Comparison of ENCODE assay signal across 7 cellular contexts in the genomic region with DNA sequence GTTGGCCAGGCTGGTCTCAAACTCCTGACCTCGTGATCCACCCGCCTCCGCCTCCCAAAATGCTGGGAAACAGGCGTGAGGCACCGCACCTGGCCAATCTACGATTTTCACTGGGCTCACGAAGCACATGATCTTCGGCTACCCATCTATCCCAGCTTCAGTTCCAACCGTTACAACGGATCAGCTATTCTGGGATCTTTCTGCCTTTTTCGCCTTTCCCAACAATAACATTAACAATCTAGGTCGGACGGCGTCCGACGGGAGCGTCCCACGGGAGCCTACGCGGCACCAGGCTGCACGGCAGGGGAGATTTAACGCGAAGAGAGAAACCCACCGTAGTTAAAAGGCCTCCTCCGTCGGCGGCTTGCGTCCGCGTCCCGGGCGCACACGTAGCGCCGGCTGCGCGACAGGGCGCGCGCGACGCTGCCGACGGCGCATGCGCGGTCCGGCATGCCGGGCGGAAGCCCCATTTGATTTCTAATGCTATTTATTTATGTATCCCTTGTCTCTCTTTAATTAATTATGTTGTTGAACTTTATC.
DNase-seq lines count a peak whose midpoint lies in the region; ATAC-seq and TF ChIP-seq lines count a peak whose summit lies in the region.

MSL3B (minus strand) TSS at position 394 of the 540 bp plus-strand sequence.

- H3K27ac ChIP-seq in HL-60 (replicated peaks), result no peak within 1 kb of the TSS

- H3K36me3 Mint-ChIP-seq in T-cell, result peaks cover 5% of the 10 kb centered on the region

- CTCF ChIA-PET in T-cell (lab: Charles Lee), result interaction anchor here in 1 of 2 donors (1.3 kb wide), 1 partner anchor 11 kb away, joined by 4 read pairs; no protein-coding TSS in a partner anchor

- peak within 1 kb of the TSS; percentile 44 for H3K4me3 ChIP-seq in HL-60 (replicated peaks; ENCODE audit: insufficient read depth, low read length)
- H3K4me3 ChIP-seq in astrocyte of the cerebellum (ENCODE audit: low read depth, low read length), result peak within 1 kb of the TSS; percentile 53
- H3K4me3 ChIP-seq in iPS-18c (ENCODE audit: insufficient read depth, low read depth, low read length), result peak within 1 kb of the TSS; percentile 55

- H3K27me3 Mint-ChIP-seq in T-cell, result peaks cover 18 to 27% of the 10 kb centered on the region in 2 donors

- H3K9me3 ChIP-seq in iPS-18c (ENCODE audit: control insufficient read depth, insufficient read depth, low read length), result no peaks in the 10 kb centered on the region

- no peaks in the 10 kb centered on the region for H3K27me3 ChIP-seq in HL-60 (ENCODE audit: insufficient read depth, poor library complexity, severe bottlenecking)

- TF ChIP-seq CTCF in HL-60 (IDR thresholded peaks at IDR 0.05; ENCODE audit: insufficient read depth, low read length), result no peak
- no peak for TF ChIP-seq CTCF in astrocyte of the cerebellum (IDR thresholded peaks at IDR 0.05; ENCODE audit: low read depth, low read length, missing control alignments)

- H3K9me3 Mint-ChIP-seq in T-cell, result peaks cover 3 to 24% (median 5%) of the 10 kb centered on the region in 3 donors

- peak within 1 kb of the TSS; percentile 86 to 87 (median 86) for H3K4me3 Mint-ChIP-seq in T-cell

- peak within 1 kb of the TSS; percentile 73 to 79 for H3K27ac Mint-ChIP-seq in T-cell

- in situ Hi-C loops in astrocyte of the cerebellum (cut with HindIII; ENCODE audit: low sequenced_read_pairs), result no loop called here

- peaks cover 9 to 14% (median 9%) of the 10 kb centered on the region in 3 donors for H3K4me1 Mint-ChIP-seq in T-cell

- DNase-seq in HL-60 (ENCODE audit: low read depth in 1 of 2, low spot score in 1 of 2) (no peak), T-cell (peak; percentile 18 to 65 (median 48)), astrocyte of the cerebellum (ENCODE audit: low read depth) (no peak)
- DNase-seq in stimulated activated CD4-positive, alpha-beta T cell treated with anti-CD3 and anti-CD28 coated beads, Interleukin-1b, Interleukin-23, amount 100 ng/mL, for 4 hours (ENCODE audit: low read depth in 2 of 2), result peak; percentile 36 to 57

- ATAC-seq in GM18867 (IDR thresholded peaks at IDR 0.05; ENCODE audit: unreplicated experiment) (peak; percentile 62), T-cell (replicated peaks in 1 of 4) (peak; percentile 83 to 93 (median 86)), HG03469 (IDR thresholded peaks at IDR 0.05; ENCODE audit: unreplicated experiment) (no peak)

- POLR2A ChIA-PET in T-cell (lab: Charles Lee), result interaction anchor here in 1 of 2 donors (0.7 kb wide), 1 partner anchor 46 kb away, joined by 4 read pairs; no protein-coding TSS in a partner anchor

Comparison
In these comparisons a context has a peak if more than half of its experiments do, and no peak if none do; other contexts are left out.
1. DNase-seq: peak in T-cell (34 of 34) and stimulated activated CD4-positive, alpha-beta T cell treated with anti-CD3 and anti-CD28 coated beads, Interleukin-1b, Interleukin-23, amount 100 ng/mL, for 4 hours (2 of 2); none in HL-60 (0 of 2) and astrocyte of the cerebellum (single experiment).
2. Peak in every context shown above with its lines, with median percentiles within 50 percentile points of each other: H3K4me3 ChIP-seq.